Comparison of ENCODE assay signal across 20 cellular contexts in the genomic region with DNA sequence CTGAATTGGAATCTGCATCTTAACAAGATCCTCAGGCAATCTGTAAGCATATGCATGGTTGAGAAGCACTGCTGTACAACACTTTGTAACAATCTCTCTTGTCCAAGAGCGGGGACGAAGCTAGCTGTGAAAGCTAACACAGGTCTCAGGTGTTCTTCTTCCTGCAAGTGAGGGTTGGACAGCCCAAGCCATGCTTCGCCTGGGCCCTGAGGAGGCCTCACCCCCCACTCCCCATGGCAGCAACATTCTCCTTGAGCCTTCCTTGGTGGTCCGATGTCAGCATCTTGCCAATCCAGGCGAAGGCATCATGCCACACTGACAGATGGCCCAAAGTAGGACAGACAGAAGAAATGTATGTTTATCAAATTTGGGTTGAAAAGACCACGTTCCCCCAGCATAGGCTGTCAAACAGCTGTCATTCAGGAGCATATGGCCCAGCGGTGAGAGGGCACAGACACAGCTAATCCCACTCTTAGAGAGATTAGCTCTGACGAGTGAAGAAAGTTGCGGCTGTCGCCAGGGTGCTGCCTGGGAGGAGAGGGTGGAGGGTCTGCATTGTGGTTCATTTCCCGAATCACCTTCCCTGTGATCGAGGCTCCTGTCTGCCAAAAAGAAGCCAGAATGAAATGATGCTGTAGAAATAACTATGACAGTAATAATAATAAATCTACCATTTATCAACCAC.
"Had no signal": no experiment of that assay in that cellular context is flagged by ENCODE, and none has a peak within 500 bp of the region (broad histone marks: within the 10 kb centered on the region; RNA-seq: fewer than 3 reads in every experiment).

No MANE protein-coding gene starts in this region.

- H3K4me1 ChIP-seq: colonic mucosa, heart right ventricle, parathyroid adenoma, prostate gland, right lobe of liver, testis, tibial nerve, upper lobe of right lung had no signal

- H3K4me3 ChIP-seq: colonic mucosa, heart right ventricle, prostate gland, right lobe of liver, testis, tibial nerve, upper lobe of right lung had no signal

- H3K27ac ChIP-seq: colonic mucosa, heart right ventricle, parathyroid adenoma, prostate gland, right lobe of liver, testis, tibial nerve, upper lobe of right lung had no signal

- H2AFZ ChIP-seq: parathyroid adenoma had no signal

- H3K36me3 ChIP-seq: colonic mucosa, heart right ventricle, prostate gland, right lobe of liver, tibial nerve, upper lobe of right lung had no signal

- ATAC-seq: heart right ventricle; right lobe of liver; stimulated activated effector memory CD8-positive, alpha-beta T cell treated with anti-CD3 and anti-CD28 coated beads, Interleukin-12 subunit alpha, Interleukin-12 subunit beta, amount 100 ng/mL, for 72 hours; stimulated activated naive CD8-positive, alpha-beta T cell treated with anti-CD3 and anti-CD28 coated beads, Interleukin-15, Interleukin-2, amounts not matched to agents 100 U/mL and 50 U/mL, for 24 hours; upper lobe of right lung had no signal

- H3K27me3 ChIP-seq: colonic mucosa, heart right ventricle, right lobe of liver, testis, tibial nerve, upper lobe of right lung had no signal

- DNase-seq: colonic mucosa; dermis blood vessel endothelial cell; effector CD4-positive, alpha-beta T cell; endodermal cell; heart right ventricle; hypothalamus; kidney glomerular epithelial cell; mesendoderm; naive B cell; retina; right lobe of liver; stimulated activated CD4-positive, alpha-beta T cell treated with anti-CD3 and anti-CD28 coated beads, Interleukin-4, amount 100 ng/mL, for 1 hour; stimulated activated CD8-positive, alpha-beta memory T cell treated with anti-CD3 and anti-CD28 coated beads, Interleukin-4, amount 100 ng/mL, for 48 hours; stimulated activated naive CD8-positive, alpha-beta T cell treated with anti-CD3 and anti-CD28 coated beads, Interleukin-15, Interleukin-2, amounts not matched to agents 100 U/mL and 50 U/mL, for 24 hours; testis; upper lobe of right lung had no signal

- H3K9me3 ChIP-seq: colonic mucosa, heart right ventricle, prostate gland, right lobe of liver, testis, tibial nerve, upper lobe of right lung had no signal

- H3K9ac ChIP-seq: parathyroid adenoma had no signal
